13 cellular contexts compared by ENCODE assay signal in genomic region chr3:109559389-109559788, GRCh38.
"Had no signal": no experiment of that assay in that cellular context is flagged by ENCODE, and none has a peak within 500 bp of the region (broad histone marks: within the 10 kb centered on the region; RNA-seq: fewer than 3 reads in every experiment).

No MANE protein-coding gene starts in this region.

- FAIRE-seq: bronchial epithelial cell had no signal

- H3K9me3 ChIP-seq: right lobe of liver had no signal

- DNase-seq: activated CD4-positive, alpha-beta T cell treated with anti-CD3 and anti-CD28 coated beads, Interleukin-2, amount 50 U/mL, for 1 hour; activated CD4-positive, CD25-positive, alpha-beta regulatory T cell; activated CD8-positive, alpha-beta memory T cell treated with anti-CD3 and anti-CD28 coated beads for 24 hours; activated naive CD4-positive, alpha-beta T cell; activated naive CD8-positive, alpha-beta T cell treated with anti-CD3 and anti-CD28 coated beads, Interleukin-2, amount 50 U/mL, for 24 hours; aorta; erythroblast; psoas muscle; right lobe of liver; stimulated activated naive CD8-positive, alpha-beta T cell treated with anti-CD3 and anti-CD28 coated beads, Interleukin-15, Interleukin-2, amounts not matched to agents 100 U/mL and 50 U/mL, for 24 hours; upper lobe of left lung had no signal

- H3K27ac ChIP-seq: psoas muscle, right lobe of liver, upper lobe of left lung had no signal

- H3K4me1 ChIP-seq: psoas muscle, right lobe of liver, upper lobe of left lung had no signal

- H3K4me3 ChIP-seq: psoas muscle, right lobe of liver, smooth muscle cell, upper lobe of left lung had no signal

- H3K4me2 ChIP-seq: smooth muscle cell had no signal

- H3K27me3 ChIP-seq: right lobe of liver, upper lobe of left lung had no signal

- H3K36me3 ChIP-seq: right lobe of liver, upper lobe of left lung had no signal
